12 cellular contexts compared by ENCODE assay signal in the genomic region with DNA sequence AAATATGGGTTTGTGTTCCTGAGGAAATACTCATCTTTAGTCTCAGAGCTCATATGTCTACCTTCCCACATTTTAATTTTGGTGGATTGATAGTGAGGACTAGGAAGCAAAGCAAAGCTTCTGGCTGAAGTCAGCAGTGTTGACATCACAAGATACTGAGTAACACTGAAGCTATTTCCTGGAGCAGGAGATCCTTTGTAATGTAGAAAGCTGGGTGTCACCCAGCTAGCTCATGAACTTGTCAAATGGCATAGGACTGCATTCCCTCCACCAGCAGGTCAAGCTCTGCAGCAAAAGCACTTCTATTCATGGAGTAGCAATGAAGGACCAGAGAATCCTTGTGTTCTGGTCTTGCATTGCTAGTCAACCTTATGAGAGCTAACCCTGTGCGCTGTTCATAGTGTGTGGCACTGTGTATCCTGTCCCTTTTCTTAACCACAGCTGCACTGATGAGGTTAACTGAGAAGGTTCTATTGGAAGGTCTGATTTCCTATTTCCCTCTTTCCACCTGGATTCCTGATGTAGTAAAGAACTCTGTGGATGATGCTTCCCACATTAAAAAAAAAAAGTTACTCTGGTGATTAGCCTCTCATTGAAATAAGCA.
DNase-seq lines count a peak whose midpoint lies in the region; ATAC-seq, FAIRE-seq and TF ChIP-seq lines count a peak whose summit lies in the region.
"Had no signal": no experiment of that assay in that cellular context is flagged by ENCODE, and none has a peak within 500 bp of the region (broad histone marks: within the 10 kb centered on the region; RNA-seq: fewer than 3 reads in every experiment).

No MANE protein-coding gene starts in this region.

- H3K9ac ChIP-seq in astrocyte (ENCODE audit: low read length), result no peak overlapping the region

- H3K79me2 ChIP-seq in astrocyte (ENCODE audit: insufficient read depth, low read length), result no peaks in the 10 kb centered on the region

- no peaks in the 10 kb centered on the region for H4K20me1 ChIP-seq in astrocyte (ENCODE audit: insufficient read depth, low read length)

- no peaks in the 10 kb centered on the region for H3K36me3 ChIP-seq in astrocyte (ENCODE audit: insufficient read depth, low read length)

- H3K27ac Mint-ChIP-seq in astrocyte (ENCODE audit: unreplicated experiment), result peak overlapping the region; percentile 44

- peak overlapping the region; percentile 19 for H2AFZ ChIP-seq in astrocyte (ENCODE audit: low read depth, low read length)

- no peaks in the 10 kb centered on the region for H3K27me3 ChIP-seq in astrocyte (ENCODE audit: insufficient read depth, low read length)

- ATAC-seq in HG02885 (IDR thresholded peaks at IDR 0.05; ENCODE audit: poor library complexity, unreplicated experiment) (peak; percentile 28), HG03342 (IDR thresholded peaks at IDR 0.05; ENCODE audit: unreplicated experiment) (no peak)

- H3K4me3 Mint-ChIP-seq in astrocyte (ENCODE audit: unreplicated experiment), result no peak overlapping the region

- peak overlapping the region; percentile 46 for H3K4me2 ChIP-seq in astrocyte (ENCODE audit: low read length)

- no peak overlapping the region for H3K4me3 ChIP-seq in astrocyte (ENCODE audit: insufficient read depth, low read depth, low read length)

- no peaks in the 10 kb centered on the region for H3K27me3 Mint-ChIP-seq in astrocyte (ENCODE audit: low read depth, unreplicated experiment)

- H3K27ac ChIP-seq in astrocyte (ENCODE audit: low read depth, low read length), result no peak overlapping the region
- H3K27ac ChIP-seq: VCaP had no signal

- no peaks in the 10 kb centered on the region for H3K9me3 ChIP-seq in astrocyte (ENCODE audit: insufficient read depth, low read depth, low read length)

- no peaks in the 10 kb centered on the region for H3K9me3 Mint-ChIP-seq in astrocyte (ENCODE audit: unreplicated experiment)

- H3K4me1 ChIP-seq in astrocyte (ENCODE audit: insufficient read depth, low read length), result peaks cover 4% of the 10 kb centered on the region

- H3K4me1 Mint-ChIP-seq in astrocyte (ENCODE audit: low read depth, unreplicated experiment), result peaks cover 12% of the 10 kb centered on the region

- FAIRE-seq in astrocyte (lab: Jason Lieb, UNC) (no peak), urothelium cell line (lab: Jason Lieb, UNC) (peak; percentile 61)

- peak; percentile 80 for DNase-seq in astrocyte (ENCODE audit: low read depth)
- DNase-seq in glomerular endothelial cell (ENCODE audit: extremely low read depth, low read depth, low spot score), result peak; percentile 2
- DNase-seq in urothelium cell line (ENCODE audit: low spot score), result peak; percentile 57
- DNase-seq in activated T-cell treated with anti-CD3 and anti-CD28 coated beads, Interleukin-2, amount 50 U/mL, for 1 hour, result no peak
- no peak for DNase-seq in retina
- DNase-seq: amniotic stem cell, NCI-H1436, NCI-H526, Right ventricle myocardium superior had no signal

- TF ChIP-seq CTCF in astrocyte (IDR thresholded peaks at IDR 0.05; ENCODE audit: insufficient read depth, low read depth, low read length), result no peak

- H3K36me3 Mint-ChIP-seq in astrocyte (ENCODE audit: low read depth, unreplicated experiment), result no peaks in the 10 kb centered on the region

Comparison
In these comparisons a context has a peak if more than half of its experiments do, and no peak if none do; other contexts are left out.
1. DNase-seq: peak in astrocyte (single experiment), glomerular endothelial cell (single experiment) and urothelium cell line (single experiment); none in activated T-cell treated with anti-CD3 and anti-CD28 coated beads, Interleukin-2, amount 50 U/mL, for 1 hour (single experiment) and retina (single experiment).